31 cellular contexts compared by ENCODE assay signal in the genomic region with DNA sequence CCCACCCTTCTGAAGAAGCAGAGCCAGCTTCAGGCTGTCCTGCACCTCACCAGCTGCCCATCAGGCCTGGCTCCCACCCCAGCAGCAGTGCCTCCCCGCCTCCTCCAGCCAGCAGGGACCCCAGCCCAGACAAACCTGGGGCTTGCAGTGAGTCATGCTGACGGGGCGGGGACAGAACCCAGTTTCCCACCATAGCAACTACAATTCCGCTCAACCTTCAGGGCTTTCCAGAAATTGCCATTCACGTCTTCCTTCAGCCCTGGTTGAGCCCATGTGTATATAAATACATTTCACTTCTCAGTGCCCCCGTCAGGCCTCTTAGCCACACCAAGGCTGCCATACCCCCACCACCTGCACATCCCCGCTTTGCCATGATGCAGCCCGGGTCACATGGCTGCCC. TPM values are rescaled to one million over a fixed set of nuclear protein-coding genes. Genes with fewer than 3 reads are reported as not detected.
"Had no signal": no experiment of that assay in that cellular context is flagged by ENCODE, and none has a peak within 500 bp of the region (broad histone marks: within the 10 kb centered on the region; RNA-seq: fewer than 3 reads in every experiment).

No MANE protein-coding gene starts in this region.

- H3K4me3 ChIP-seq: dorsolateral prefrontal cortex, gastroesophageal sphincter, lung, pancreas, right atrium auricular region, smooth muscle cell, thyroid gland, vagina had no signal

- H3K36me3 Mint-ChIP-seq: immature natural killer cell, memory B cell, natural killer cell had no signal

- H3K27me3 ChIP-seq: dorsolateral prefrontal cortex, gastroesophageal sphincter, pancreas, right atrium auricular region, thyroid gland, vagina had no signal

- H3K9me3 Mint-ChIP-seq: endodermal cell; immature natural killer cell; memory B cell; natural killer cell; stimulated activated naive CD8-positive, alpha-beta T cell treated with anti-CD3 and anti-CD28 coated beads, Interleukin-15, amount 100 ng/mL, for 72 hours had no signal

- H3K9me3 ChIP-seq: gastroesophageal sphincter, neutrophil, pancreas, right atrium auricular region, thyroid gland, vagina had no signal

- H3K27ac ChIP-seq: dorsolateral prefrontal cortex, epithelial cell of prostate, foreskin keratinocyte, gastroesophageal sphincter, neutrophil, pancreas, right atrium auricular region, thyroid gland, vagina had no signal

- H3K27ac Mint-ChIP-seq: endodermal cell, immature natural killer cell, memory B cell had no signal

- H3K36me3 ChIP-seq: gastroesophageal sphincter, neutrophil, pancreas, right atrium auricular region, thyroid gland, vagina had no signal

- ATAC-seq: esophagus mucosa; foreskin keratinocyte; gastroesophageal sphincter; left lobe of liver; natural killer cell; pancreas; sciatic nerve; stimulated activated naive CD8-positive, alpha-beta T cell treated with anti-CD3 and anti-CD28 coated beads, Interleukin-15, amount 100 ng/mL, for 72 hours had no signal

- DNase-seq: dorsolateral prefrontal cortex; effector CD4-positive, alpha-beta T cell; endodermal cell; foreskin keratinocyte; hypothalamus; immature natural killer cell; natural killer cell; stimulated activated CD4-positive, alpha-beta T cell treated with anti-CD3 and anti-CD28 coated beads, Interleukin-12 subunit alpha, Interleukin-12 subunit beta, amount 100 ng/mL, for 4 hours; stimulated activated CD4-positive, alpha-beta T cell treated with anti-CD3 and anti-CD28 coated beads, Interleukin-1b, Interleukin-23, amount 100 ng/mL, for 48 hours; stimulated activated CD4-positive, alpha-beta T cell treated with anti-CD3 and anti-CD28 coated beads, Interleukin-4, amount 100 ng/mL, for 1 hour; stimulated activated CD8-positive, alpha-beta memory T cell treated with anti-CD3 and anti-CD28 coated beads, Interleukin-4, amount 100 ng/mL, for 48 hours; stimulated activated naive CD4-positive, alpha-beta T cell; stimulated activated naive CD8-positive, alpha-beta T cell treated with anti-CD3 and anti-CD28 coated beads, Interleukin-15, amount 100 ng/mL, for 72 hours; thyroid gland; trophoblast cell had no signal

- FAIRE-seq: colon, keratinocyte, pancreas had no signal

- H3K4me2 ChIP-seq: smooth muscle cell had no signal

- H3K4me3 Mint-ChIP-seq: endodermal cell; immature natural killer cell; memory B cell; natural killer cell; stimulated activated naive CD8-positive, alpha-beta T cell treated with anti-CD3 and anti-CD28 coated beads, Interleukin-15, amount 100 ng/mL, for 72 hours had no signal

RNA-seq across cellular contexts. Expression of gene SPDEF, which starts 4.4 kb away (rescaled TPM):
- total RNA-seq: foreskin keratinocyte, posterior vena cava, sciatic nerve, smooth muscle cell, temporal lobe, thyroid gland, vagina had no signal
- polyA plus RNA-seq: immature natural killer cell had no signal
